2 cellular contexts compared by ENCODE assay signal in the genomic region with DNA sequence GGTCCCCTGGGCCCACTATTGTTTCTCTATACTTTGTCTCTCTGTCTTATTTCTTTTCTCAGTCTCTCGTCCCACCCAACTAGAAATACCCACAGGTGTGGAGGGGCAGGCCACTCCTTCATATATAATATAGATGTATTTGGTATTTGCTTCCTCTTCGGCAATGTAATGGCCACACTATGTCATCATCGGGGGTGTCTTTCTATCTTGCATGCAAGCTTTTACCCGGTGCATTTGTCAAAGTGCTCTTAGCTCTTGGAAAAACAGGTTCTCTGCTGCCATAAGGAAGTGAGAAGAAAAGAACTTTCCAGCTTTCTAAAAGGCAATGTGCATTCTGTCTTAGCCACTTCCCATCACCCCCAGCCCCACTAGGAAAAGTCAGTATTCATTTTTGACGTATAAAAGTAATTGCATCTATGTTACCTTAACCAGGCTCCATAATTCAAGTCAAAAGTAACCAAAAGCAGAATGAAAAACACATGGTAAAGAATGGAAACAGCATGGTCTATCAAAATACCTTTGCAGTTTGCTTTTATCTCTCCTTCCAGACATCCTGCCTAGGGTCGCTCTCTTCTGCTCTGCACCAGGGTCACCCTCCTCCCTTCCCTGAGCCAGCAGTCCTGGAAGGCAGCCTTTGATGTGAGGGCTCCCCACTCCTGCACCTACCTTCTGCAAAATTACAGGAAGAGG.
TF ChIP-seq lines count a peak whose summit lies in the region.

No MANE protein-coding gene starts in this region.

TF ChIP-seq in SK-N-SH treated with all-trans-retinoic acid at 6 μM for 48 hours, 23 proteins besides CTCF, POLR2A, EP300 and RAD21:
- TF ChIP-seq, protein P1, sequence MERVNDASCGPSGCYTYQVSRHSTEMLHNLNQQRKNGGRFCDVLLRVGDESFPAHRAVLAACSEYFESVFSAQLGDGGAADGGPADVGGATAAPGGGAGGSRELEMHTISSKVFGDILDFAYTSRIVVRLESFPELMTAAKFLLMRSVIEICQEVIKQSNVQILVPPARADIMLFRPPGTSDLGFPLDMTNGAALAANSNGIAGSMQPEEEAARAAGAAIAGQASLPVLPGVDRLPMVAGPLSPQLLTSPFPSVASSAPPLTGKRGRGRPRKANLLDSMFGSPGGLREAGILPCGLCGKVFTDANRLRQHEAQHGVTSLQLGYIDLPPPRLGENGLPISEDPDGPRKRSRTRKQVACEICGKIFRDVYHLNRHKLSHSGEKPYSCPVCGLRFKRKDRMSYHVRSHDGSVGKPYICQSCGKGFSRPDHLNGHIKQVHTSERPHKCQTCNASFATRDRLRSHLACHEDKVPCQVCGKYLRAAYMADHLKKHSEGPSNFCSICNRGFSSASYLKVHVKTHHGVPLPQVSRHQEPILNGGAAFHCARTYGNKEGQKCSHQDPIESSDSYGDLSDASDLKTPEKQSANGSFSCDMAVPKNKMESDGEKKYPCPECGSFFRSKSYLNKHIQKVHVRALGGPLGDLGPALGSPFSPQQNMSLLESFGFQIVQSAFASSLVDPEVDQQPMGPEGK (CRISPR knock-in tag; IDR thresholded peaks at IDR 0.05; ENCODE audit: borderline replicate concordance): no peak
- TF ChIP-seq ZFP30 (CRISPR knock-in tag; IDR thresholded peaks at IDR 0.05) (no peak), ZNF565 (CRISPR knock-in tag; conservative IDR thresholded peaks at IDR 0.05; ENCODE audit: low read depth) (no peak), ZFP3 (CRISPR knock-in tag; IDR thresholded peaks at IDR 0.05) (no peak), PPARA (CRISPR knock-in tag; IDR thresholded peaks at IDR 0.05; ENCODE audit: borderline replicate concordance) (no peak), TOX (CRISPR knock-in tag; IDR thresholded peaks at IDR 0.05; ENCODE audit: borderline replicate concordance) (no peak), CSDC2 (CRISPR knock-in tag; IDR thresholded peaks at IDR 0.05) (no peak), GLIS3 (CRISPR knock-in tag; IDR thresholded peaks at IDR 0.05) (no peak), SNAI2 (CRISPR knock-in tag; IDR thresholded peaks at IDR 0.05) (no peak), BACH2 (CRISPR knock-in tag; IDR thresholded peaks at IDR 0.05; ENCODE audit: borderline replicate concordance) (no peak), ZNF8 (CRISPR knock-in tag; IDR thresholded peaks at IDR 0.05) (no peak), ZC3H10 (CRISPR knock-in tag; IDR thresholded peaks at IDR 0.05) (no peak), ESRRG (CRISPR knock-in tag; IDR thresholded peaks at IDR 0.05) (no peak), ZNF70 (CRISPR knock-in tag; IDR thresholded peaks at IDR 0.05) (no peak), ISL1 (CRISPR knock-in tag; IDR thresholded peaks at IDR 0.05) (no peak), RARB (CRISPR knock-in tag; IDR thresholded peaks at IDR 0.05) (no peak)
- TF ChIP-seq, protein P2, sequence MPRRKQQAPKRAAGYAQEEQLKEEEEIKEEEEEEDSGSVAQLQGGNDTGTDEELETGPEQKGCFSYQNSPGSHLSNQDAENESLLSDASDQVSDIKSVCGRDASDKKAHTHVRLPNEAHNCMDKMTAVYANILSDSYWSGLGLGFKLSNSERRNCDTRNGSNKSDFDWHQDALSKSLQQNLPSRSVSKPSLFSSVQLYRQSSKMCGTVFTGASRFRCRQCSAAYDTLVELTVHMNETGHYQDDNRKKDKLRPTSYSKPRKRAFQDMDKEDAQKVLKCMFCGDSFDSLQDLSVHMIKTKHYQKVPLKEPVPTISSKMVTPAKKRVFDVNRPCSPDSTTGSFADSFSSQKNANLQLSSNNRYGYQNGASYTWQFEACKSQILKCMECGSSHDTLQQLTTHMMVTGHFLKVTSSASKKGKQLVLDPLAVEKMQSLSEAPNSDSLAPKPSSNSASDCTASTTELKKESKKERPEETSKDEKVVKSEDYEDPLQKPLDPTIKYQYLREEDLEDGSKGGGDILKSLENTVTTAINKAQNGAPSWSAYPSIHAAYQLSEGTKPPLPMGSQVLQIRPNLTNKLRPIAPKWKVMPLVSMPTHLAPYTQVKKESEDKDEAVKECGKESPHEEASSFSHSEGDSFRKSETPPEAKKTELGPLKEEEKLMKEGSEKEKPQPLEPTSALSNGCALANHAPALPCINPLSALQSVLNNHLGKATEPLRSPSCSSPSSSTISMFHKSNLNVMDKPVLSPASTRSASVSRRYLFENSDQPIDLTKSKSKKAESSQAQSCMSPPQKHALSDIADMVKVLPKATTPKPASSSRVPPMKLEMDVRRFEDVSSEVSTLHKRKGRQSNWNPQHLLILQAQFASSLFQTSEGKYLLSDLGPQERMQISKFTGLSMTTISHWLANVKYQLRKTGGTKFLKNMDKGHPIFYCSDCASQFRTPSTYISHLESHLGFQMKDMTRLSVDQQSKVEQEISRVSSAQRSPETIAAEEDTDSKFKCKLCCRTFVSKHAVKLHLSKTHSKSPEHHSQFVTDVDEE (CRISPR knock-in tag; IDR thresholded peaks at IDR 0.05): no peak
- TF ChIP-seq, protein P3, sequence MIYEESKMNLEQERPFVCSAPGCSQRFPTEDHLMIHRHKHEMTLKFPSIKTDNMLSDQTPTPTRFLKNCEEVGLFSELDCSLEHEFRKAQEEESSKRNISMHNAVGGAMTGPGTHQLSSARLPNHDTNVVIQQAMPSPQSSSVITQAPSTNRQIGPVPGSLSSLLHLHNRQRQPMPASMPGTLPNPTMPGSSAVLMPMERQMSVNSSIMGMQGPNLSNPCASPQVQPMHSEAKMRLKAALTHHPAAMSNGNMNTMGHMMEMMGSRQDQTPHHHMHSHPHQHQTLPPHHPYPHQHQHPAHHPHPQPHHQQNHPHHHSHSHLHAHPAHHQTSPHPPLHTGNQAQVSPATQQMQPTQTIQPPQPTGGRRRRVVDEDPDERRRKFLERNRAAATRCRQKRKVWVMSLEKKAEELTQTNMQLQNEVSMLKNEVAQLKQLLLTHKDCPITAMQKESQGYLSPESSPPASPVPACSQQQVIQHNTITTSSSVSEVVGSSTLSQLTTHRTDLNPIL (CRISPR knock-in tag; IDR thresholded peaks at IDR 0.05; ENCODE audit: low read depth): no peak

TF ChIP-seq in K562, 482 proteins besides CTCF, POLR2A, EP300 and RAD21 (continues in another document):
- TF ChIP-seq, protein P4, sequence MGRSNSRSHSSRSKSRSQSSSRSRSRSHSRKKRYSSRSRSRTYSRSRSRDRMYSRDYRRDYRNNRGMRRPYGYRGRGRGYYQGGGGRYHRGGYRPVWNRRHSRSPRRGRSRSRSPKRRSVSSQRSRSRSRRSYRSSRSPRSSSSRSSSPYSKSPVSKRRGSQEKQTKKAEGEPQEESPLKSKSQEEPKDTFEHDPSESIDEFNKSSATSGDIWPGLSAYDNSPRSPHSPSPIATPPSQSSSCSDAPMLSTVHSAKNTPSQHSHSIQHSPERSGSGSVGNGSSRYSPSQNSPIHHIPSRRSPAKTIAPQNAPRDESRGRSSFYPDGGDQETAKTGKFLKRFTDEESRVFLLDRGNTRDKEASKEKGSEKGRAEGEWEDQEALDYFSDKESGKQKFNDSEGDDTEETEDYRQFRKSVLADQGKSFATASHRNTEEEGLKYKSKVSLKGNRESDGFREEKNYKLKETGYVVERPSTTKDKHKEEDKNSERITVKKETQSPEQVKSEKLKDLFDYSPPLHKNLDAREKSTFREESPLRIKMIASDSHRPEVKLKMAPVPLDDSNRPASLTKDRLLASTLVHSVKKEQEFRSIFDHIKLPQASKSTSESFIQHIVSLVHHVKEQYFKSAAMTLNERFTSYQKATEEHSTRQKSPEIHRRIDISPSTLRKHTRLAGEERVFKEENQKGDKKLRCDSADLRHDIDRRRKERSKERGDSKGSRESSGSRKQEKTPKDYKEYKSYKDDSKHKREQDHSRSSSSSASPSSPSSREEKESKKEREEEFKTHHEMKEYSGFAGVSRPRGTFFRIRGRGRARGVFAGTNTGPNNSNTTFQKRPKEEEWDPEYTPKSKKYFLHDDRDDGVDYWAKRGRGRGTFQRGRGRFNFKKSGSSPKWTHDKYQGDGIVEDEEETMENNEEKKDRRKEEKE (IDR thresholded peaks at IDR 0.05; ENCODE audit: borderline replicate concordance in 1 of 2, control insufficient read depth in 1 of 2, low read depth in 2 of 2, low read length in 1 of 2): no peak
- TF ChIP-seq ZNF140 (CRISPR knock-in tag; IDR thresholded peaks at IDR 0.05) (no peak), ZNF217 (CRISPR knock-in tag; IDR thresholded peaks at IDR 0.05) (no peak), CBFA2T3 (IDR thresholded peaks at IDR 0.05) (peak; percentile 77), ARID1B (IDR thresholded peaks at IDR 0.05) (peak; percentile 80), GTF2A2 (tag; IDR thresholded peaks at IDR 0.05) (no peak), BMI1 (IDR thresholded peaks at IDR 0.05; ENCODE audit: low read length) (no peak), RUNX1 (IDR thresholded peaks at IDR 0.05; ENCODE audit: low read depth) (no peak), CSDE1 (IDR thresholded peaks at IDR 0.05) (no peak), TAL1 (IDR thresholded peaks at IDR 0.05) (peak; percentile 62), CBFB (CRISPR knock-in tag; IDR thresholded peaks at IDR 0.05) (no peak), RHOXF2B (CRISPR knock-in tag; conservative IDR thresholded peaks at IDR 0.05) (no peak), NFXL1 (CRISPR knock-in tag; IDR thresholded peaks at IDR 0.05) (no peak), NCOR1 (IDR thresholded peaks at IDR 0.05) (peak; percentile 43), NFIC (IDR thresholded peaks at IDR 0.05) (no peak), SMC3 (conservative IDR thresholded peaks at IDR 0.05; ENCODE audit: insufficient read depth, low read depth, low read length) (no peak), NCOA4 (IDR thresholded peaks at IDR 0.05; ENCODE audit: partially characterized antibody) (no peak), ZNF23 (CRISPR knock-in tag; IDR thresholded peaks at IDR 0.05) (no peak), ZNF263 (CRISPR knock-in tag; IDR thresholded peaks at IDR 0.05; ENCODE audit: borderline replicate concordance) (peak; percentile 81), LEF1 (IDR thresholded peaks at IDR 0.05) (peak; percentile 44; the same call in 1 of the 2 replicates), ZNF3 (CRISPR knock-in tag; IDR thresholded peaks at IDR 0.05) (no peak), SRF (CRISPR knock-in tag; IDR thresholded peaks at IDR 0.05) (no peak), DPF2 (IDR thresholded peaks at IDR 0.05) (peak; percentile 77), HDAC6 (IDR thresholded peaks at IDR 0.05; ENCODE audit: low read depth, low read length) (no peak)
- TF ChIP-seq, protein P5, sequence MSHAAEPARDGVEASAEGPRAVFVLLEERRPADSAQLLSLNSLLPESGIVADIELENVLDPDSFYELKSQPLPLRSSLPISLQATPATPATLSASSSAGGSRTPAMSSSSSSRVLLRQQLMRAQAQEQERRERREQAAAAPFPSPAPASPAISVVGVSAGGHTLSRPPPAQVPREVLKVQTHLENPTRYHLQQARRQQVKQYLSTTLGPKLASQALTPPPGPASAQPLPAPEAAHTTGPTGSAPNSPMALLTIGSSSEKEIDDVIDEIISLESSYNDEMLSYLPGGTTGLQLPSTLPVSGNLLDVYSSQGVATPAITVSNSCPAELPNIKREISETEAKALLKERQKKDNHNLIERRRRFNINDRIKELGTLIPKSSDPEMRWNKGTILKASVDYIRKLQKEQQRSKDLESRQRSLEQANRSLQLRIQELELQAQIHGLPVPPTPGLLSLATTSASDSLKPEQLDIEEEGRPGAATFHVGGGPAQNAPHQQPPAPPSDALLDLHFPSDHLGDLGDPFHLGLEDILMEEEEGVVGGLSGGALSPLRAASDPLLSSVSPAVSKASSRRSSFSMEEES (CRISPR knock-in tag; IDR thresholded peaks at IDR 0.05): no peak
- TF ChIP-seq, protein P6, sequence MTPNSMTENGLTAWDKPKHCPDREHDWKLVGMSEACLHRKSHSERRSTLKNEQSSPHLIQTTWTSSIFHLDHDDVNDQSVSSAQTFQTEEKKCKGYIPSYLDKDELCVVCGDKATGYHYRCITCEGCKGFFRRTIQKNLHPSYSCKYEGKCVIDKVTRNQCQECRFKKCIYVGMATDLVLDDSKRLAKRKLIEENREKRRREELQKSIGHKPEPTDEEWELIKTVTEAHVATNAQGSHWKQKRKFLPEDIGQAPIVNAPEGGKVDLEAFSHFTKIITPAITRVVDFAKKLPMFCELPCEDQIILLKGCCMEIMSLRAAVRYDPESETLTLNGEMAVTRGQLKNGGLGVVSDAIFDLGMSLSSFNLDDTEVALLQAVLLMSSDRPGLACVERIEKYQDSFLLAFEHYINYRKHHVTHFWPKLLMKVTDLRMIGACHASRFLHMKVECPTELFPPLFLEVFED (CRISPR knock-in tag; conservative IDR thresholded peaks at IDR 0.05): no peak
- TF ChIP-seq, protein P3 (CRISPR knock-in tag; IDR thresholded peaks at IDR 0.05): no peak
- TF ChIP-seq, protein P7, sequence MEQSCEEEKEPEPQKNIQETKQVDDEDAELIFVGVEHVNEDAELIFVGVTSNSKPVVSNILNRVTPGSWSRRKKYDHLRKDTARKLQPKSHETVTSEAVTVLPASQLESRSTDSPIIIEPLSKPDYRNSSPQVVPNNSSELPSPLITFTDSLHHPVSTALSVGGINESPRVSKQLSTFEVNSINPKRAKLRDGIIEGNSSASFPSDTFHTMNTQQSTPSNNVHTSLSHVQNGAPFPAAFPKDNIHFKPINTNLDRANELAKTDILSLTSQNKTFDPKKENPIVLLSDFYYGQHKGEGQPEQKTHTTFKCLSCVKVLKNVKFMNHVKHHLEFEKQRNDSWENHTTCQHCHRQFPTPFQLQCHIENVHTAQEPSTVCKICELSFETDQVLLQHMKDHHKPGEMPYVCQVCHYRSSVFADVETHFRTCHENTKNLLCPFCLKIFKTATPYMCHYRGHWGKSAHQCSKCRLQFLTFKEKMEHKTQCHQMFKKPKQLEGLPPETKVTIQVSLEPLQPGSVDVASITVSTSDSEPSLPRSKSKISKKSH (CRISPR knock-in tag; IDR thresholded peaks at IDR 0.05): no peak
- TF ChIP-seq, protein P8, sequence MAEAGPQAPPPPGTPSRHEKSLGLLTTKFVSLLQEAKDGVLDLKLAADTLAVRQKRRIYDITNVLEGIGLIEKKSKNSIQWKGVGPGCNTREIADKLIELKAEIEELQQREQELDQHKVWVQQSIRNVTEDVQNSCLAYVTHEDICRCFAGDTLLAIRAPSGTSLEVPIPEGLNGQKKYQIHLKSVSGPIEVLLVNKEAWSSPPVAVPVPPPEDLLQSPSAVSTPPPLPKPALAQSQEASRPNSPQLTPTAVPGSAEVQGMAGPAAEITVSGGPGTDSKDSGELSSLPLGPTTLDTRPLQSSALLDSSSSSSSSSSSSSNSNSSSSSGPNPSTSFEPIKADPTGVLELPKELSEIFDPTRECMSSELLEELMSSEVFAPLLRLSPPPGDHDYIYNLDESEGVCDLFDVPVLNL (CRISPR knock-in tag; IDR thresholded peaks at IDR 0.05; ENCODE audit: low read depth): no peak
- TF ChIP-seq, protein P9, sequence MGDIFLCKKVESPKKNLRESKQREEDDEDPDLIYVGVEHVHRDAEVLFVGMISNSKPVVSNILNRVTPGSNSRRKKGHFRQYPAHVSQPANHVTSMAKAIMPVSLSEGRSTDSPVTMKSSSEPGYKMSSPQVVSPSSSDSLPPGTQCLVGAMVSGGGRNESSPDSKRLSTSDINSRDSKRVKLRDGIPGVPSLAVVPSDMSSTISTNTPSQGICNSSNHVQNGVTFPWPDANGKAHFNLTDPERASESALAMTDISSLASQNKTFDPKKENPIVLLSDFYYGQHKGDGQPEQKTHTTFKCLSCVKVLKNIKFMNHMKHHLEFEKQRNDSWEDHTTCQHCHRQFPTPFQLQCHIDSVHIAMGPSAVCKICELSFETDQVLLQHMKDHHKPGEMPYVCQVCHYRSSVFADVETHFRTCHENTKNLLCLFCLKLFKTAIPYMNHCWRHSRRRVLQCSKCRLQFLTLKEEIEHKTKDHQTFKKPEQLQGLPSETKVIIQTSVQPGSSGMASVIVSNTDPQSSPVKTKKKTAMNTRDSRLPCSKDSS (IDR thresholded peaks at IDR 0.05; ENCODE audit: low read depth, partially characterized antibody): no peak
